Comparison of ENCODE assay signal across 1 cellular context in genomic region chr14:101412741-101413140, GRCh38.
TF ChIP-seq lines count a peak whose summit lies in the region.

No MANE protein-coding gene starts in this region.

TF ChIP-seq in HepG2, 621 proteins besides CTCF, POLR2A, EP300 and RAD21 (continued from another document and continues in another):
- TF ChIP-seq ZNF276 (CRISPR knock-in tag; IDR thresholded peaks at IDR 0.05; ENCODE audit: low read depth) (no peak), MLLT10 (CRISPR knock-in tag; IDR thresholded peaks at IDR 0.05) (no peak), CEBPG (CRISPR knock-in tag; IDR thresholded peaks at IDR 0.05) (peak; percentile 58), FOSL1 (CRISPR knock-in tag; IDR thresholded peaks at IDR 0.05; ENCODE audit: borderline replicate concordance) (peak; percentile 93), ZBTB33 (CRISPR knock-in tag; IDR thresholded peaks at IDR 0.05) (no peak), ZNF7 (CRISPR knock-in tag; IDR thresholded peaks at IDR 0.05) (no peak), ZNF749 (CRISPR knock-in tag; IDR thresholded peaks at IDR 0.05; ENCODE audit: borderline replicate concordance) (no peak), TBX3 (IDR thresholded peaks at IDR 0.05; ENCODE audit: borderline replicate concordance) (peak; percentile 97), SIX1 (CRISPR knock-in tag; IDR thresholded peaks at IDR 0.05; ENCODE audit: borderline replicate concordance) (peak; percentile 25; the same call in 1 of the 2 replicates), TEAD3 (CRISPR knock-in tag; optimal IDR thresholded peaks at IDR 0.05; ENCODE audit: borderline replicate concordance) (peak; percentile 84), ZNF800 (CRISPR knock-in tag; IDR thresholded peaks at IDR 0.05) (no peak), RXRB (CRISPR knock-in tag; IDR thresholded peaks at IDR 0.05; ENCODE audit: borderline replicate concordance) (peak; percentile 91), HNF1A (IDR thresholded peaks at IDR 0.05; ENCODE audit: low read depth) (peak; percentile 42; the same call in 1 of the 2 replicates), HNF1A (CRISPR knock-in tag; IDR thresholded peaks at IDR 0.05; ENCODE audit: borderline replicate concordance) (no peak), PCBP1 (IDR thresholded peaks at IDR 0.05; ENCODE audit: borderline replicate concordance, low read depth, low read length) (no peak), ZNF432 (CRISPR knock-in tag; IDR thresholded peaks at IDR 0.05; ENCODE audit: borderline replicate concordance) (no peak), ZBTB2 (CRISPR knock-in tag; IDR thresholded peaks at IDR 0.05; ENCODE audit: low read depth) (no peak), GABPB1 (CRISPR knock-in tag; IDR thresholded peaks at IDR 0.05) (no peak; the same call in 1 of the 2 replicates), GPBP1L1 (CRISPR knock-in tag; IDR thresholded peaks at IDR 0.05) (no peak), ZZZ3 (CRISPR knock-in tag; IDR thresholded peaks at IDR 0.05; ENCODE audit: borderline replicate concordance) (no peak), PITX1 (CRISPR knock-in tag; IDR thresholded peaks at IDR 0.05) (no peak), ZNF709 (CRISPR knock-in tag; IDR thresholded peaks at IDR 0.05) (no peak), NR2F1 (CRISPR knock-in tag; IDR thresholded peaks at IDR 0.05) (peak; percentile 86 to 93), ZNF766 (CRISPR knock-in tag; IDR thresholded peaks at IDR 0.05; ENCODE audit: borderline replicate concordance) (no peak), PTBP1 (IDR thresholded peaks at IDR 0.05; ENCODE audit: low read depth, low read length, poor library complexity, severe bottlenecking) (no peak), HNRNPH1 (optimal IDR thresholded peaks at IDR 0.05; ENCODE audit: low read depth, low read length) (no peak), NCOA2 (CRISPR knock-in tag; IDR thresholded peaks at IDR 0.05) (peak; percentile 80), KLF12 (CRISPR knock-in tag; IDR thresholded peaks at IDR 0.05; ENCODE audit: borderline replicate concordance) (no peak), PHF20 (CRISPR knock-in tag; IDR thresholded peaks at IDR 0.05) (no peak), ZNF367 (CRISPR knock-in tag; IDR thresholded peaks at IDR 0.05; ENCODE audit: borderline replicate concordance) (no peak), PHF21A (CRISPR knock-in tag; IDR thresholded peaks at IDR 0.05) (no peak), ZNF629 (CRISPR knock-in tag; conservative IDR thresholded peaks at IDR 0.05) (no peak), TFDP1 (CRISPR knock-in tag; IDR thresholded peaks at IDR 0.05; ENCODE audit: borderline replicate concordance) (no peak), SOX5 (CRISPR knock-in tag; IDR thresholded peaks at IDR 0.05; ENCODE audit: borderline replicate concordance) (peak; percentile 77; the same call in 1 of the 2 replicates), MAFF (IDR thresholded peaks at IDR 0.05; ENCODE audit: low read depth, low read length) (0 out of 2 replicates have a peak, but pooled peaks have one; percentile 1), ETV5 (CRISPR knock-in tag; IDR thresholded peaks at IDR 0.05; ENCODE audit: borderline replicate concordance) (peak; percentile 90; the same call in 1 of the 2 replicates), THYN1 (CRISPR knock-in tag; IDR thresholded peaks at IDR 0.05; ENCODE audit: borderline replicate concordance, low read depth) (no peak), ZBTB7B (CRISPR knock-in tag; IDR thresholded peaks at IDR 0.05) (no peak), ZNF674 (CRISPR knock-in tag; IDR thresholded peaks at IDR 0.05; ENCODE audit: low read depth) (no peak), ZNF496 (CRISPR knock-in tag; IDR thresholded peaks at IDR 0.05; ENCODE audit: insufficient replicate concordance) (no peak), ZNF282 (IDR thresholded peaks at IDR 0.05; ENCODE audit: partially characterized antibody) (no peak), MED13 (CRISPR knock-in tag; IDR thresholded peaks at IDR 0.05) (no peak), NR3C1 (CRISPR knock-in tag; IDR thresholded peaks at IDR 0.05) (no peak), ZNF530 (CRISPR knock-in tag; IDR thresholded peaks at IDR 0.05; ENCODE audit: low read depth) (no peak), CHD4 (IDR thresholded peaks at IDR 0.05; ENCODE audit: borderline replicate concordance, low read length) (no peak), GTF3A (CRISPR knock-in tag; conservative IDR thresholded peaks at IDR 0.05) (no peak), ZNF589 (CRISPR knock-in tag; conservative IDR thresholded peaks at IDR 0.05) (no peak), GATAD1 (CRISPR knock-in tag; IDR thresholded peaks at IDR 0.05) (peak; percentile 49; the same call in 1 of the 2 replicates), SOX13 (IDR thresholded peaks at IDR 0.05) (no peak), SOX13 (CRISPR knock-in tag; conservative IDR thresholded peaks at IDR 0.05 in 1 of 2, IDR thresholded peaks at IDR 0.05 in 1 of 2) (peak in 1 of 2 experiments; percentile 82; a peak in 2 of 4 replicates), DNMT1 (CRISPR knock-in tag; IDR thresholded peaks at IDR 0.05) (no peak), STAG1 (CRISPR knock-in tag; IDR thresholded peaks at IDR 0.05) (no peak), ZNF503 (CRISPR knock-in tag; IDR thresholded peaks at IDR 0.05) (peak; percentile 96), FOSL2 (CRISPR knock-in tag; IDR thresholded peaks at IDR 0.05) (peak; percentile 99)
